Comparison of ENCODE assay signal across 9 cellular contexts in genomic region chr3:122952509-122952908, GRCh38.
DNase-seq lines count a peak whose midpoint lies in the region; ATAC-seq and TF ChIP-seq lines count a peak whose summit lies in the region.
"Had no signal": no experiment of that assay in that cellular context is flagged by ENCODE, and none has a peak within 500 bp of the region (broad histone marks: within the 10 kb centered on the region; RNA-seq: fewer than 3 reads in every experiment).

No MANE protein-coding gene starts in this region.

- H3K4me1 ChIP-seq in stomach, result peaks cover 0 to 7% (median 5%) of the 10 kb centered on the region in 4 donors

- DNase-seq in ELR (ENCODE audit: low read depth), result peak; percentile 32
- DNase-seq in RKO (ENCODE audit: low spot score), result peak; percentile 28
- peak; percentile 59 for DNase-seq in iPS-NIHi7 (ENCODE audit: extremely low spot score)
- DNase-seq in stomach, result no peak
- no peak for DNase-seq in OCI-M2 (lab: John Stamatoyannopoulos, UW; ENCODE audit: unreplicated experiment)
- no peak for DNase-seq in COR-L47 (lab: John Stamatoyannopoulos, UW)

- H3K4me3 ChIP-seq in stomach, result no peak overlapping the region

- no peaks in the 10 kb centered on the region for H3K27me3 ChIP-seq in stomach
- H3K27me3 ChIP-seq: neutrophil had no signal

- ATAC-seq in HG02759 (IDR thresholded peaks at IDR 0.05; ENCODE audit: unreplicated experiment), result peak; percentile 81
- no peak for ATAC-seq in GM21526 (IDR thresholded peaks at IDR 0.05; ENCODE audit: low FRiP score, unreplicated experiment)

- intact Hi-C loops in stomach (cut with DNase I; ENCODE audit: low total_unique reads), result no loop called here

- no peak for TF ChIP-seq POLR2A in stomach (IDR thresholded peaks at IDR 0.05)

- 56 to 75% (median 67%) methylated on average over 3 of the region's 3 CpGs for WGBS in stomach, 5 donors

- H3K9me3 ChIP-seq in stomach, result no peaks in the 10 kb centered on the region
- H3K9me3 ChIP-seq: neutrophil had no signal

- H3K27ac ChIP-seq in stomach, result no peak overlapping the region
- H3K27ac ChIP-seq: neutrophil had no signal

- TF ChIP-seq EP300 in stomach (IDR thresholded peaks at IDR 0.05), result no peak

- H3K36me3 ChIP-seq in stomach, result no peaks in the 10 kb centered on the region
- H3K36me3 ChIP-seq: neutrophil had no signal

- no peak for TF ChIP-seq CTCF in stomach (IDR thresholded peaks at IDR 0.05)

Comparison
In these comparisons a context has a peak if more than half of its experiments do, and no peak if none do; other contexts are left out.
1. DNase-seq: peak in ELR (single experiment), RKO (single experiment) and iPS-NIHi7 (single experiment); none in stomach (single experiment), OCI-M2 (single experiment) and COR-L47 (single experiment).